Comparison of ENCODE assay signal across 9 cellular contexts in the genomic region with DNA sequence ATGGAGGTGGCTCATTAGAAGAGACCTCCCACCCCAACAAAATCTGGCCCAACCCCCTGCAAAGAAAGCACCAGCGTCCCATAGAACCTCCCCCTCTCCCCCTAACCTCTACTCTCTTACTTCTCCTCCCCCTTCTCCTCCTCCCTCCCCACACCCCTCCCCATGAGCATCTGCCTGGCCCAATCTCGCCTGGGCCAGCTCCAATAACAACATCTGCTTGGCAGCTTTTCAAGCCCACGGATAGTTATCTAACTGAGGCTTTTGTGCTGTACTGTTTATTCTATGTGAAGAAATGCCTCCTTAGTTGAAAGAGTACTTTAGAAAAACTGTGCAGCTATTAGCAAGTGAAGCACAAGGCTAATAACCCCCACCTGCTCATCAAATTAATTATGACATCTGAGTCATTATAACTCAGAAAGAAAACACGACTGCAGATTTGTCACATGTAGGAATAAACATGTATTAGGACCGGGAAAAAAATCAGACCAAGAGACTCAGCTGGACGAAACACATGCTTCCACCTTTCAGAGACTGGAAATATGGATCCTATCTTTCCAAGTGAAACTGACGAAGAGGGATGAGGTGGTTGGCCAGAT. TPM values are rescaled to one million over a fixed set of nuclear protein-coding genes. Genes with fewer than 3 reads are reported as not detected.
DNase-seq lines count a peak whose midpoint lies in the region; ATAC-seq and TF ChIP-seq lines count a peak whose summit lies in the region.
"Had no signal": no experiment of that assay in that cellular context is flagged by ENCODE, and none has a peak within 500 bp of the region (broad histone marks: within the 10 kb centered on the region; RNA-seq: fewer than 3 reads in every experiment).

No MANE protein-coding gene starts in this region.

- H3K27ac Mint-ChIP-seq in activated T-helper 1 cell treated with anti-CD3 and anti-CD28 coated beads, Interleukin-12 subunit alpha, Interleukin-12 subunit beta, Interleukin-2, Interleukin-4 antibody, amounts not matched to agents 30 ng/mL and 10 ng/mL and 1 ng/mL, durations not matched to agents 14 hours and 24 hours and 36 hours, result no peak overlapping the region
- no peak overlapping the region for H3K27ac Mint-ChIP-seq in activated CD8-positive, alpha-beta T cell treated with anti-CD3 and anti-CD28 coated beads, Interleukin-2, amount 10 ng/mL, durations not matched to agents 7 days and 5 days

- no peaks in the 10 kb centered on the region for H3K36me3 ChIP-seq in mucosa of descending colon (ENCODE audit: low read depth)
- H3K36me3 ChIP-seq: upper lobe of left lung had no signal

- H3K27me3 Mint-ChIP-seq in activated T-helper 1 cell treated with anti-CD3 and anti-CD28 coated beads, Interleukin-12 subunit alpha, Interleukin-12 subunit beta, Interleukin-2, Interleukin-4 antibody, amounts not matched to agents 30 ng/mL and 10 ng/mL and 1 ng/mL, durations not matched to agents 14 hours and 24 hours and 36 hours (ENCODE audit: insufficient read depth), result peaks cover 19% of the 10 kb centered on the region
- peaks cover 5% of the 10 kb centered on the region for H3K27me3 Mint-ChIP-seq in activated CD8-positive, alpha-beta T cell treated with anti-CD3 and anti-CD28 coated beads, Interleukin-2, amount 10 ng/mL, durations not matched to agents 7 days and 5 days (ENCODE audit: low read depth)

- H3K4me1 ChIP-seq in mucosa of descending colon (ENCODE audit: low read depth), result no peaks in the 10 kb centered on the region

- CTCF ChIA-PET in activated CD8-positive, alpha-beta T cell treated with anti-CD3 and anti-CD28 coated beads, Interleukin-2, amount 10 ng/mL, durations not matched to agents 7 days and 5 days (lab: Charles Lee), result no interaction called here

- POLR2A ChIA-PET in activated CD8-positive, alpha-beta T cell treated with anti-CD3 and anti-CD28 coated beads, Interleukin-2, amount 10 ng/mL, durations not matched to agents 7 days and 5 days (lab: Charles Lee), result interaction anchor here (0.6 kb wide), 1 partner anchor 97 kb away, joined by 5 read pairs; no protein-coding TSS in a partner anchor

- H3K9me3 ChIP-seq in mucosa of descending colon, result no peaks in the 10 kb centered on the region
- H3K9me3 ChIP-seq: upper lobe of left lung had no signal

- no peaks in the 10 kb centered on the region for H3K36me3 Mint-ChIP-seq in activated T-helper 1 cell treated with anti-CD3 and anti-CD28 coated beads, Interleukin-12 subunit alpha, Interleukin-12 subunit beta, Interleukin-2, Interleukin-4 antibody, amounts not matched to agents 30 ng/mL and 10 ng/mL and 1 ng/mL, durations not matched to agents 14 hours and 24 hours and 36 hours (ENCODE audit: low read depth)
- no peaks in the 10 kb centered on the region for H3K36me3 Mint-ChIP-seq in activated CD8-positive, alpha-beta T cell treated with anti-CD3 and anti-CD28 coated beads, Interleukin-2, amount 10 ng/mL, durations not matched to agents 7 days and 5 days (ENCODE audit: low read depth)

- peaks cover 4% of the 10 kb centered on the region for H3K4me1 Mint-ChIP-seq in activated T-helper 1 cell treated with anti-CD3 and anti-CD28 coated beads, Interleukin-12 subunit alpha, Interleukin-12 subunit beta, Interleukin-2, Interleukin-4 antibody, amounts not matched to agents 30 ng/mL and 10 ng/mL and 1 ng/mL, durations not matched to agents 14 hours and 24 hours and 36 hours (ENCODE audit: low read depth)
- peaks cover 3% of the 10 kb centered on the region for H3K4me1 Mint-ChIP-seq in activated CD8-positive, alpha-beta T cell treated with anti-CD3 and anti-CD28 coated beads, Interleukin-2, amount 10 ng/mL, durations not matched to agents 7 days and 5 days (ENCODE audit: low read depth)

- no peaks in the 10 kb centered on the region for H3K9me3 Mint-ChIP-seq in activated T-helper 1 cell treated with anti-CD3 and anti-CD28 coated beads, Interleukin-12 subunit alpha, Interleukin-12 subunit beta, Interleukin-2, Interleukin-4 antibody, amounts not matched to agents 30 ng/mL and 10 ng/mL and 1 ng/mL, durations not matched to agents 14 hours and 24 hours and 36 hours
- H3K9me3 Mint-ChIP-seq in activated CD8-positive, alpha-beta T cell treated with anti-CD3 and anti-CD28 coated beads, Interleukin-2, amount 10 ng/mL, durations not matched to agents 7 days and 5 days (ENCODE audit: insufficient read depth), result no peaks in the 10 kb centered on the region

- intact Hi-C loops in mucosa of descending colon (cut with DNase I, micrococcal nuclease), result no loop called here
- intact Hi-C loops in activated T-helper 1 cell treated with anti-CD3 and anti-CD28 coated beads, Interleukin-12 subunit alpha, Interleukin-12 subunit beta, Interleukin-2, Interleukin-4 antibody, amounts not matched to agents 30 ng/mL and 10 ng/mL and 1 ng/mL, durations not matched to agents 14 hours and 24 hours and 36 hours (cut with micrococcal nuclease), result no loop called here

- in situ Hi-C loops in Caki2 (cut with HindIII; ENCODE audit: low pct_unique_long_range_greater_than_20kb, low sequenced_read_pairs), result no loop called here
- in situ Hi-C loops in GM13977 (cut with MboI; ENCODE audit: low pct_unique_long_range_greater_than_20kb, low sequenced_read_pairs, unreplicated experiment), result no loop called here

- H3K4me3 ChIP-seq in mucosa of descending colon, result no peak overlapping the region
- H3K4me3 ChIP-seq: upper lobe of left lung had no signal

- H3K4me3 Mint-ChIP-seq in activated T-helper 1 cell treated with anti-CD3 and anti-CD28 coated beads, Interleukin-12 subunit alpha, Interleukin-12 subunit beta, Interleukin-2, Interleukin-4 antibody, amounts not matched to agents 30 ng/mL and 10 ng/mL and 1 ng/mL, durations not matched to agents 14 hours and 24 hours and 36 hours, result no peak overlapping the region
- no peak overlapping the region for H3K4me3 Mint-ChIP-seq in activated CD8-positive, alpha-beta T cell treated with anti-CD3 and anti-CD28 coated beads, Interleukin-2, amount 10 ng/mL, durations not matched to agents 7 days and 5 days

- TF ChIP-seq CTCF in mucosa of descending colon (IDR thresholded peaks at IDR 0.05) (no peak), GM13977 (IDR thresholded peaks at IDR 0.05; ENCODE audit: extremely low read depth, insufficient read depth, missing control alignments) (no peak), GM10266 (IDR thresholded peaks at IDR 0.05; ENCODE audit: control insufficient read depth, insufficient read depth, low read depth, missing control alignments) (no peak)

- DNase-seq in Caki2 (ENCODE audit: low read depth) (peak; percentile 80), NCI-H345 treated with DMSO at 0.1 percent for 48 hours (lab: John Stamatoyannopoulos, UW; ENCODE audit: unreplicated experiment) (peak; percentile 41), dermis blood vessel endothelial cell (peak; percentile 86), mucosa of descending colon (peak in 2 of 3 donors; percentile 44 to 46), GM13977 (ENCODE audit: low spot score) (no peak), GM10266 (ENCODE audit: extremely low spot score) (no peak)
- no peak for DNase-seq in activated T-helper 1 cell treated with anti-CD3 and anti-CD28 coated beads, Interleukin-12 subunit alpha, Interleukin-12 subunit beta, Interleukin-2, Interleukin-4 antibody, amounts not matched to agents 30 ng/mL and 10 ng/mL and 1 ng/mL, durations not matched to agents 14 hours and 24 hours and 36 hours (ENCODE audit: low spot score)
- DNase-seq in activated CD8-positive, alpha-beta T cell treated with anti-CD3 and anti-CD28 coated beads, Interleukin-2, amount 10 ng/mL, durations not matched to agents 7 days and 5 days, result no peak
- DNase-seq: upper lobe of left lung had no signal

- peak; percentile 42 for ATAC-seq in mucosa of descending colon
- no peak for ATAC-seq in activated CD8-positive, alpha-beta T cell treated with anti-CD3 and anti-CD28 coated beads, Interleukin-2, amount 10 ng/mL, durations not matched to agents 7 days and 5 days

RNA-seq across cellular contexts. Expression of gene NFIB, which starts 42.8 kb away (rescaled TPM):
- total RNA-seq in Caki2 (2014; rRNA removed; shearing (Covaris generic); ENCODE audit: low replicate concordance), result 15.4 and 16.4 TPM in 2 replicates
- total RNA-seq in dermis blood vessel endothelial cell (153 and 193 TPM in 2 replicates), mucosa of descending colon (10 to 100 TPM; 59.7 to 85.5 (median 62.6) TPM)
- not detected in 2 replicates for total RNA-seq in activated T-helper 1 cell treated with anti-CD3 and anti-CD28 coated beads, Interleukin-12 subunit alpha, Interleukin-12 subunit beta, Interleukin-2, Interleukin-4 antibody, amounts not matched to agents 30 ng/mL and 10 ng/mL and 1 ng/mL, durations not matched to agents 14 hours and 24 hours and 36 hours
- not detected for total RNA-seq in activated CD8-positive, alpha-beta T cell treated with anti-CD3 and anti-CD28 coated beads, Interleukin-2, amount 10 ng/mL, durations not matched to agents 7 days and 5 days

Comparison
In these comparisons a context has a peak if more than half of its experiments do, and no peak if none do; other contexts are left out.
1. DNase-seq: peak in Caki2 (single experiment), NCI-H345 treated with DMSO at 0.1 percent for 48 hours (single experiment), dermis blood vessel endothelial cell (single experiment) and mucosa of descending colon (2 of 3); none in GM13977 (single experiment), GM10266 (single experiment), activated T-helper 1 cell treated with anti-CD3 and anti-CD28 coated beads, Interleukin-12 subunit alpha, Interleukin-12 subunit beta, Interleukin-2, Interleukin-4 antibody, amounts not matched to agents 30 ng/mL and 10 ng/mL and 1 ng/mL, durations not matched to agents 14 hours and 24 hours and 36 hours (single experiment) and activated CD8-positive, alpha-beta T cell treated with anti-CD3 and anti-CD28 coated beads, Interleukin-2, amount 10 ng/mL, durations not matched to agents 7 days and 5 days (single experiment).
2. RNA of gene NFIB, which starts 42.8 kb away (total RNA-seq): 153 to 193 TPM in dermis blood vessel endothelial cell, 59.7 to 85.5 TPM in mucosa of descending colon and 15.4 to 16.4 TPM in Caki2; not detected in activated T-helper 1 cell treated with anti-CD3 and anti-CD28 coated beads, Interleukin-12 subunit alpha, Interleukin-12 subunit beta, Interleukin-2, Interleukin-4 antibody, amounts not matched to agents 30 ng/mL and 10 ng/mL and 1 ng/mL, durations not matched to agents 14 hours and 24 hours and 36 hours and not detected in activated CD8-positive, alpha-beta T cell treated with anti-CD3 and anti-CD28 coated beads, Interleukin-2, amount 10 ng/mL, durations not matched to agents 7 days and 5 days; every median in the first group is over 10 times any median in the second.